ENCODE assay signal across 8 cellular contexts in genomic region chr19:56566904-56567273, GRCh38. TPM values are rescaled to one million over a fixed set of nuclear protein-coding genes. Genes with fewer than 3 reads are reported as not detected.
DNase-seq lines count a peak whose midpoint lies in the region; ATAC-seq and TF ChIP-seq lines count a peak whose summit lies in the region.

No MANE protein-coding gene starts in this region.

- peak; percentile 67 for ATAC-seq in DND-41 (ENCODE audit: insufficient read depth, low read depth)
- ATAC-seq in GM21717 (IDR thresholded peaks at IDR 0.05; ENCODE audit: unreplicated experiment), result peak; percentile 27
- no peak for ATAC-seq in thoracic aorta (ENCODE audit: insufficient number of reproducible peaks, low FRiP score, low read depth)

- H3K4me3 ChIP-seq in DND-41 (ENCODE audit: low read depth in 1 of 2, low read length in 2 of 2) (peak overlapping the region; percentile 64 to 95), LNCaP clone FGC (ENCODE audit: low read depth, low read length) (peak overlapping the region; percentile 88), neuron (ENCODE audit: low read length) (peak overlapping the region; percentile 61), thoracic aorta (peak overlapping the region; percentile 85)

- peaks cover 13% of the 10 kb centered on the region for H3K4me1 Mint-ChIP-seq in activated CD4-positive, alpha-beta memory T cell treated with anti-CD3 and anti-CD28 coated beads for 36 hours (ENCODE audit: low read depth)

- no peaks in the 10 kb centered on the region for H4K20me1 ChIP-seq in DND-41 (ENCODE audit: insufficient read depth, low read length)

- H2AFZ ChIP-seq in DND-41 (ENCODE audit: low read depth, low read length), result peak overlapping the region; percentile 96
- peak overlapping the region; percentile 82 for H2AFZ ChIP-seq in neuron (ENCODE audit: low read depth, low read length)

- peaks cover 70% of the 10 kb centered on the region for H3K36me3 Mint-ChIP-seq in activated CD4-positive, alpha-beta memory T cell treated with anti-CD3 and anti-CD28 coated beads for 36 hours

- DNase-seq in DND-41 (peak; percentile 57), LNCaP clone FGC (ENCODE audit: low read depth) (peak; percentile 2), fibroblast of gingiva (ENCODE audit: low read depth) (peak; percentile 28), thoracic aorta (ENCODE audit: low spot score) (peak; percentile 4), kidney glomerular epithelial cell (lab: John Stamatoyannopoulos, UW) (no peak)
- DNase-seq in activated CD4-positive, alpha-beta memory T cell treated with anti-CD3 and anti-CD28 coated beads for 36 hours, result peak; percentile 64

- CTCF ChIA-PET in activated CD4-positive, alpha-beta memory T cell treated with anti-CD3 and anti-CD28 coated beads for 36 hours (lab: Charles Lee), result no interaction called here

- H3K27me3 Mint-ChIP-seq in activated CD4-positive, alpha-beta memory T cell treated with anti-CD3 and anti-CD28 coated beads for 36 hours, result no peaks in the 10 kb centered on the region

- peak overlapping the region; percentile 83 for H3K27ac ChIP-seq in DND-41 (ENCODE audit: low read length)
- H3K27ac ChIP-seq in thoracic aorta, result peak overlapping the region; percentile 80 to 83

- peak overlapping the region; percentile 74 for H3K9ac ChIP-seq in DND-41 (ENCODE audit: low read depth, low read length)

- H3K79me2 ChIP-seq in DND-41 (ENCODE audit: insufficient read depth, low read length), result no peaks in the 10 kb centered on the region

- intact Hi-C loops in activated CD4-positive, alpha-beta memory T cell treated with anti-CD3 and anti-CD28 coated beads for 36 hours (cut with micrococcal nuclease), result loop anchor here (2.0 kb wide), 1 partner anchor 164 kb away; no protein-coding TSS in a partner anchor

- H3K4me1 ChIP-seq in DND-41 (ENCODE audit: insufficient read depth, low read length) (peaks cover 16% of the 10 kb centered on the region), neuron (ENCODE audit: insufficient read depth, low read length) (peaks cover 9% of the 10 kb centered on the region), thoracic aorta (ENCODE audit: control insufficient read depth in 1 of 2, low read depth in 2 of 2) (peaks cover 6 to 15% of the 10 kb centered on the region in 2 donors)

- H3K36me3 ChIP-seq in DND-41 (ENCODE audit: insufficient read depth, low read length), result peaks cover 34% of the 10 kb centered on the region
- H3K36me3 ChIP-seq in neuron (ENCODE audit: insufficient read depth, low read length), result peaks cover 32% of the 10 kb centered on the region
- peaks cover 21% of the 10 kb centered on the region for H3K36me3 ChIP-seq in thoracic aorta

- H3K9me3 ChIP-seq in DND-41 (ENCODE audit: insufficient read depth, low read length, severe bottlenecking) (peaks cover 65% of the 10 kb centered on the region), neuron (ENCODE audit: low read length) (peaks cover 46% of the 10 kb centered on the region), thoracic aorta (peaks cover 78% of the 10 kb centered on the region)

- no peak for TF ChIP-seq CTCF in DND-41 (IDR thresholded peaks at IDR 0.05; ENCODE audit: borderline replicate concordance, extremely low read depth, low read length, poor library complexity, severe bottlenecking)
- TF ChIP-seq CTCF in LNCaP clone FGC (IDR thresholded peaks at IDR 0.05; ENCODE audit: control insufficient read depth, extremely low read depth, insufficient read depth), result no peak
- no peak for TF ChIP-seq CTCF in thoracic aorta (IDR thresholded peaks at IDR 0.05)

- peak overlapping the region; percentile 92 for H3K4me3 Mint-ChIP-seq in activated CD4-positive, alpha-beta memory T cell treated with anti-CD3 and anti-CD28 coated beads for 36 hours

- POLR2A ChIA-PET in activated CD4-positive, alpha-beta memory T cell treated with anti-CD3 and anti-CD28 coated beads for 36 hours (lab: Charles Lee), result no interaction called here

- H3K27me3 ChIP-seq in DND-41 (ENCODE audit: insufficient read depth, low read length, poor library complexity) (no peaks in the 10 kb centered on the region), neuron (ENCODE audit: insufficient read depth, low read length) (no peaks in the 10 kb centered on the region), thoracic aorta (replicated peaks; ENCODE audit: insufficient read depth) (no peaks in the 10 kb centered on the region)

- H3K9me3 Mint-ChIP-seq in activated CD4-positive, alpha-beta memory T cell treated with anti-CD3 and anti-CD28 coated beads for 36 hours, result peaks cover 79% of the 10 kb centered on the region

- H3K4me2 ChIP-seq in DND-41 (ENCODE audit: insufficient read depth, low read length), result peak overlapping the region; percentile 62

- H3K27ac Mint-ChIP-seq in activated CD4-positive, alpha-beta memory T cell treated with anti-CD3 and anti-CD28 coated beads for 36 hours, result peak overlapping the region; percentile 79

RNA-seq across cellular contexts. Expression of gene ZNF470, which starts 0.4 kb away (rescaled TPM):
- 1 to 10 TPM; 1.7 to 1.8 TPM for total RNA-seq in activated CD4-positive, alpha-beta memory T cell treated with anti-CD3 and anti-CD28 coated beads for 36 hours
- 1 to 10 TPM; 4.1 to 5.7 TPM for total RNA-seq in thoracic aorta

RNA-seq across cellular contexts. Expression of gene ZFP28, which starts 28.1 kb away (rescaled TPM):
- total RNA-seq in activated CD4-positive, alpha-beta memory T cell treated with anti-CD3 and anti-CD28 coated beads for 36 hours, result 1 to 10 TPM; 2.9 to 4.0 TPM
- 10 to 100 TPM; 10.4 to 15.8 TPM for total RNA-seq in thoracic aorta

RNA-seq across cellular contexts. Expression of gene ZNF71, which starts 28.2 kb away (rescaled TPM):
- 1 to 10 TPM; 2.7 to 3.1 TPM for total RNA-seq in activated CD4-positive, alpha-beta memory T cell treated with anti-CD3 and anti-CD28 coated beads for 36 hours
- 10 to 100 TPM; 11.6 to 16.2 TPM for total RNA-seq in thoracic aorta

RNA-seq across cellular contexts. Expression of gene ZNF471, which starts 59.2 kb away (rescaled TPM):
- under 1 TPM; 0.24 to 0.39 TPM for total RNA-seq in activated CD4-positive, alpha-beta memory T cell treated with anti-CD3 and anti-CD28 coated beads for 36 hours
- 1 to 10 TPM; 3.9 to 6.2 TPM for total RNA-seq in thoracic aorta
